Comparison of ENCODE assay signal across 12 cellular contexts in genomic region chr20:1841554-1842140, GRCh38. TPM values are rescaled to one million over a fixed set of nuclear protein-coding genes. Genes with fewer than 3 reads are reported as not detected.
A peak's percentile ranks its signal among the peaks of the same experiment; 100 is the strongest.
DNase-seq lines count a peak whose midpoint lies in the region; ATAC-seq and TF ChIP-seq lines count a peak whose summit lies in the region.
"Had no signal": no experiment of that assay in that cellular context is flagged by ENCODE, and none has a peak within 500 bp of the region (broad histone marks: within the 10 kb centered on the region; RNA-seq: fewer than 3 reads in every experiment).

No MANE protein-coding gene starts in this region.

- TF ChIP-seq POLR2A in breast epithelium (IDR thresholded peaks at IDR 0.05) = no peak

- peak; percentile 39 for DNase-seq in SIG-M5 treated with dmso at 0.1 percent for 504 hours (lab: John Stamatoyannopoulos, UW; ENCODE audit: unreplicated experiment)
- no peak for DNase-seq in SIG-M5 (lab: John Stamatoyannopoulos, UW)
- DNase-seq in breast epithelium (ENCODE audit: low spot score in 2 of 2) = peak in 1 of 2 donors; percentile 57
- DNase-seq in lower lobe of right lung = peak; percentile 60
- DNase-seq in HCEC 1CT = no peak
- no peak for DNase-seq in NCI-H510A treated with DMSO at 0.1 percent for 48 hours (lab: John Stamatoyannopoulos, UW)
- no peak for DNase-seq in GM13977 (ENCODE audit: low spot score)
- DNase-seq: GDM1, heart right ventricle, NCI-H1436 had no signal

- H3K27me3 ChIP-seq in breast epithelium (no peaks in the 10 kb centered on the region), lower lobe of right lung (ENCODE audit: low read depth) (peaks cover 28% of the 10 kb centered on the region)

- H3K36me3 ChIP-seq in breast epithelium (no peaks in the 10 kb centered on the region), lower lobe of right lung (no peaks in the 10 kb centered on the region)
- H3K36me3 ChIP-seq: heart right ventricle had no signal

- intact Hi-C loops in breast epithelium (cut with DNase I; ENCODE audit: low total_unique reads) (no loop called here), lower lobe of right lung (cut with DNase I) (no loop called here)

- H3K27ac ChIP-seq in breast epithelium = peak overlapping the region; percentile 78
- H3K27ac ChIP-seq in lower lobe of right lung = no peak overlapping the region
- H3K27ac ChIP-seq in temporal lobe (ENCODE audit: low read depth, low read length) = peak overlapping the region; percentile 81
- H3K27ac ChIP-seq: coronary artery had no signal

- in situ Hi-C loops in GM13977 (cut with MboI; ENCODE audit: low pct_unique_long_range_greater_than_20kb, low sequenced_read_pairs, unreplicated experiment) = no loop called here

- H3K9me3 ChIP-seq in breast epithelium (no peaks in the 10 kb centered on the region), lower lobe of right lung (no peaks in the 10 kb centered on the region)

- ATAC-seq in lower lobe of right lung = peak in 1 of 2 donors; percentile 24

- peak overlapping the region in 1 of 3 donors; percentile 31 for H3K4me3 ChIP-seq in breast epithelium
- no peak overlapping the region for H3K4me3 ChIP-seq in lower lobe of right lung
- H3K4me3 ChIP-seq: coronary artery, heart right ventricle had no signal

- TF ChIP-seq CTCF in breast epithelium (IDR thresholded peaks at IDR 0.05) (no peak), lower lobe of right lung (IDR thresholded peaks at IDR 0.05) (no peak), GM13977 (IDR thresholded peaks at IDR 0.05; ENCODE audit: extremely low read depth, insufficient read depth, missing control alignments) (no peak)

- H3K4me1 ChIP-seq in breast epithelium = no peaks in the 10 kb centered on the region
- peaks cover 17% of the 10 kb centered on the region for H3K4me1 ChIP-seq in lower lobe of right lung

RNA-seq across cellular contexts. Expression of gene SIRPA, which starts 53.6 kb away (rescaled TPM):
- total RNA-seq in breast epithelium (10 to 100 TPM; 42.3 to 64.6 (median 53.9) TPM), lower lobe of right lung (130 TPM), temporal lobe (9.3 TPM)

Comparison
In these comparisons a context has a peak if more than half of its experiments do, and no peak if none do; other contexts are left out.
1. DNase-seq: peak in SIG-M5 treated with dmso at 0.1 percent for 504 hours (single experiment) and lower lobe of right lung (single experiment); none in SIG-M5 (single experiment), HCEC 1CT (single experiment), NCI-H510A treated with DMSO at 0.1 percent for 48 hours (single experiment) and GM13977 (single experiment).